Comparison of ENCODE assay signal across 10 cellular contexts in the genomic region with DNA sequence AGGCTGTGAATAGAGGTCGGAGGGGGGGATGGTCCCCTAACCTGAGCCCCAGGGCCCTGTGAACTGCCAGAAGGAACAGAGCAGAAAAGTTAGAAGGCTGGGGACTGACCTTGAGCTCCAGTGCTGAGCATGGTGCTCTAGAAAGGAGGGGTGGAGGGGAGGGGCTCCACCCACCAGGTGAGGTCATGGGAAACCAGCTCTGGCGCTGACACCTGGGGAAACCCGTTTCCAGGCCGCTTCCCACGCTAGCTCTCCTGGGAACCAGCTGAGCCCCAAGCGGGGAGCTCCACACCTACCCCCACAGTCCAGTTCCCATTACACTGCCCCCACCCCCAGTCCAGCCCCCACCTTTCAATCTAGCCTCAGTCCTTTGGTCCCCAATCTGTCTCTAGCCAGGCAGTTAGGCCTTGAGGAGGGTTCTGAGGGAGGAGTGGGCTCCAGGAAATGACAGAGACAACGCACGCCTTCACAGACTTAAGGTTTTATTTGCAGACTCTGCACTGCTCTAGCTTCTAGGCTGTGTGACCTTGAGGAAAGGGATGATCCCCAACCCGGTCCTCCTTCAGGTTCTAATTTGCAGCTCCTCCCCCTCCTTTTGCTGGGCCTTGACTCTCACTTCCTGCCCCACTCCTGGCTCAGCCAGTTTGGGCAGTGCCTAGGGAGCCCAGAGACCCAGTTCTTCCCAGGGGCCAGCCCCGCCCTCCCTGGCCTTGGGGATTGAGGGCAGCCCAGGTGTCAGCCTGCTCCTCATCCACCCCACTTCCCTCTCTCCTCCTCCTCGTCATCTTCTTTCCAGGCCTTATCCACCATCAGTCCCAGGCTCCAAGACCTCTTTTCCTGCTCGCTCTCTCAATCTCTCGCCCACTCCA. TPM values are rescaled to one million over a fixed set of nuclear protein-coding genes. Genes with fewer than 3 reads are reported as not detected.
DNase-seq lines count a peak whose midpoint lies in the region; ATAC-seq, FAIRE-seq and TF ChIP-seq lines count a peak whose summit lies in the region.
"Had no signal": no experiment of that assay in that cellular context is flagged by ENCODE, and none has a peak within 500 bp of the region (broad histone marks: within the 10 kb centered on the region; RNA-seq: fewer than 3 reads in every experiment).

No MANE protein-coding gene starts in this region.

- no peaks in the 10 kb centered on the region for H4K20me1 ChIP-seq in BLaER1

- H3K9ac ChIP-seq in BLaER1 (0 out of 2 replicates have a peak overlapping the region, but pooled peaks have one; percentile 9), kidney (ENCODE audit: low read length in 2 of 2) (peak overlapping the region in 1 of 2 donors; percentile 29)

- peaks cover 54% of the 10 kb centered on the region for H3K4me1 ChIP-seq in BLaER1
- H3K4me1 ChIP-seq in kidney (ENCODE audit: control insufficient read depth in 1 of 2, insufficient read depth in 1 of 2, low read depth in 1 of 2, low read length in 2 of 2): peaks cover 0 to 7% of the 10 kb centered on the region in 2 donors
- H3K4me1 ChIP-seq in BE2C: no peaks in the 10 kb centered on the region

- peak overlapping the region; percentile 89 for H3K4me2 ChIP-seq in BLaER1

- no peak overlapping the region for H3K4me3 ChIP-seq in BLaER1
- no peak overlapping the region for H3K4me3 ChIP-seq in kidney (ENCODE audit: low read length in 2 of 2)
- H3K4me3 ChIP-seq in BE2C (ENCODE audit: low read depth, low read length): no peak overlapping the region

- ATAC-seq in GM18511 (IDR thresholded peaks at IDR 0.05; ENCODE audit: unreplicated experiment): peak; percentile 46

- H3K36me3 ChIP-seq in BLaER1 (no peaks in the 10 kb centered on the region), kidney (ENCODE audit: control insufficient read depth in 1 of 2, insufficient read depth in 2 of 2, low read length in 2 of 2) (no peaks in the 10 kb centered on the region), BE2C (no peaks in the 10 kb centered on the region)

- H3K36me3 Mint-ChIP-seq in glutamatergic neuron (ENCODE audit: unreplicated experiment): no peaks in the 10 kb centered on the region

- H3K9me3 Mint-ChIP-seq in glutamatergic neuron (ENCODE audit: unreplicated experiment): peaks cover 2% of the 10 kb centered on the region

- TF ChIP-seq CTCF in kidney (IDR thresholded peaks at IDR 0.05; ENCODE audit: borderline replicate concordance, extremely low read depth, insufficient read depth) (no peak), glutamatergic neuron (IDR thresholded peaks at IDR 0.05; ENCODE audit: partially characterized antibody, unreplicated experiment) (no peak), BE2C (IDR thresholded peaks at IDR 0.05; ENCODE audit: low read depth, low read length) (no peak)

- no peak overlapping the region for H3K27ac Mint-ChIP-seq in glutamatergic neuron (ENCODE audit: unreplicated experiment)

- peaks cover 10% of the 10 kb centered on the region for H3K27me3 Mint-ChIP-seq in glutamatergic neuron (ENCODE audit: unreplicated experiment)

- H3K4me1 Mint-ChIP-seq in glutamatergic neuron (ENCODE audit: low read depth, unreplicated experiment): no peaks in the 10 kb centered on the region

- H3K27ac ChIP-seq in BLaER1 (no peak overlapping the region), kidney (ENCODE audit: low read depth in 2 of 2, low read length in 2 of 2) (peak overlapping the region; percentile 26 to 76)

- H3K9me3 ChIP-seq in BLaER1: no peaks in the 10 kb centered on the region
- H3K9me3 ChIP-seq in kidney (ENCODE audit: control insufficient read depth in 1 of 2, low read length in 2 of 2): no peaks in the 10 kb centered on the region
- H3K9me3 ChIP-seq in BE2C: no peaks in the 10 kb centered on the region

- H3K4me3 Mint-ChIP-seq in glutamatergic neuron (ENCODE audit: unreplicated experiment): no peak overlapping the region

- FAIRE-seq in kidney (lab: Jason Lieb, UNC): no peak

- H3K27me3 ChIP-seq in BLaER1 (no peaks in the 10 kb centered on the region), BE2C (no peaks in the 10 kb centered on the region)

- peak; percentile 50 for DNase-seq in RPMI8226
- peak; percentile 89 for DNase-seq in kidney
- no peak for DNase-seq in NCI-H774 (lab: John Stamatoyannopoulos, UW)
- no peak for DNase-seq in glutamatergic neuron
- no peak for DNase-seq in BE2C
- DNase-seq in SW 1271 (lab: John Stamatoyannopoulos, UW): no peak

- intact Hi-C loops in kidney (cut with DNase I): no loop called here

RNA-seq across cellular contexts. Expression of a gene that starts 2.1 kb away (rescaled TPM):
- total RNA-seq in kidney (3.0 TPM), glutamatergic neuron (ENCODE audit: unreplicated experiment) (1.8 TPM)
- 4.6 TPM for polyA plus RNA-seq in kidney (ENCODE audit: insufficient read depth, low read depth, low replicate concordance)
- 0.34 TPM for polyA plus RNA-seq in BE2C (2012; ENCODE audit: insufficient read depth, insufficient read length, low read depth)

RNA-seq across cellular contexts. Expression of a gene that starts 22.3 kb away (rescaled TPM):
- total RNA-seq in kidney (28.1 TPM), glutamatergic neuron (ENCODE audit: unreplicated experiment) (33.5 TPM)
- polyA plus RNA-seq in kidney (ENCODE audit: insufficient read depth, low read depth, low replicate concordance): 21.9 TPM
- 32.7 TPM for polyA plus RNA-seq in BE2C (2012; ENCODE audit: insufficient read depth, insufficient read length, low read depth)

RNA-seq across cellular contexts. Expression of a gene that starts 28.1 kb away (rescaled TPM):
- total RNA-seq in kidney (114 TPM), glutamatergic neuron (ENCODE audit: unreplicated experiment) (6.0 TPM)
- polyA plus RNA-seq in kidney (ENCODE audit: insufficient read depth, low read depth, low replicate concordance): 112 TPM
- polyA plus RNA-seq in BE2C (2012; ENCODE audit: insufficient read depth, insufficient read length, low read depth): 0.69 TPM

RNA-seq across cellular contexts. Expression of a gene that starts 43.5 kb away (rescaled TPM):
- not detected for total RNA-seq in kidney
- polyA plus RNA-seq in kidney (ENCODE audit: insufficient read depth, low read depth, low replicate concordance): 4.0 TPM
- total RNA-seq in glutamatergic neuron (ENCODE audit: unreplicated experiment): not detected
- polyA plus RNA-seq in BE2C (2012; ENCODE audit: insufficient read depth, insufficient read length, low read depth): not detected
- total RNA-seq: cardiac septum, kidney epithelial cell had no signal

RNA-seq across cellular contexts. Expression of a gene that starts 57.2 kb away (rescaled TPM):
- total RNA-seq in kidney (9.4 TPM), glutamatergic neuron (ENCODE audit: unreplicated experiment) (12.5 TPM)
- 5.8 TPM for polyA plus RNA-seq in kidney (ENCODE audit: insufficient read depth, low read depth, low replicate concordance)
- 0.25 TPM for polyA plus RNA-seq in BE2C (2012; ENCODE audit: insufficient read depth, insufficient read length, low read depth)

Comparison
In these comparisons a context has a peak if more than half of its experiments do, and no peak if none do; other contexts are left out.
1. DNase-seq: peak in RPMI8226 (single experiment) and kidney (single experiment); none in NCI-H774 (single experiment), glutamatergic neuron (single experiment), BE2C (single experiment) and SW 1271 (0 of 2).
2. RNA of a gene that starts 28.1 kb away (total RNA-seq): 114 TPM in kidney (single experiment); 6.0 TPM in glutamatergic neuron (single experiment); every median in the first group is over 10 times any median in the second.